1 cellular context compared by ENCODE assay signal in the genomic region with DNA sequence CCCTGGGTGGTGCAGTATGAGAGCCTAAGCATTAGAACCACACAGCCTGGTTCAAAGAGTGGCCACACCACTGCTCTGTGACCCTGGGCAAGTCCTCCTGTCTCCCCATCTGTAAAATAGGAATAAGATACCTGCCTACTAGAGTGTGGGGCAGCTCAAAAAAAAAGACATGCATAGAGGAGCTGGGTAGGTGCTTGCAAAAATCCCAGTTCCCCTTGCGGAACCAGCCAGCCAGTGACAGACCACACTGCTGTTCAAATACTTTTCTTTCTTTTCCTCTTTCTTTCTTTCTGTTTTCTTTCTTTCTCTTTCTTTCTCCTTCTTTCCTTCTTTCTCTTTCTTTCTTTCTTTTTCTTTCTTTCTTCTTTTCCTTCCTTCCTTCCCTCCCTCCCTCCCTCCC.
TF ChIP-seq lines count a peak whose summit lies in the region.

No MANE protein-coding gene starts in this region.

TF ChIP-seq in GM12878, 131 proteins besides CTCF, POLR2A, EP300 and RAD21 (continued from another document):
- TF ChIP-seq, protein P1, sequence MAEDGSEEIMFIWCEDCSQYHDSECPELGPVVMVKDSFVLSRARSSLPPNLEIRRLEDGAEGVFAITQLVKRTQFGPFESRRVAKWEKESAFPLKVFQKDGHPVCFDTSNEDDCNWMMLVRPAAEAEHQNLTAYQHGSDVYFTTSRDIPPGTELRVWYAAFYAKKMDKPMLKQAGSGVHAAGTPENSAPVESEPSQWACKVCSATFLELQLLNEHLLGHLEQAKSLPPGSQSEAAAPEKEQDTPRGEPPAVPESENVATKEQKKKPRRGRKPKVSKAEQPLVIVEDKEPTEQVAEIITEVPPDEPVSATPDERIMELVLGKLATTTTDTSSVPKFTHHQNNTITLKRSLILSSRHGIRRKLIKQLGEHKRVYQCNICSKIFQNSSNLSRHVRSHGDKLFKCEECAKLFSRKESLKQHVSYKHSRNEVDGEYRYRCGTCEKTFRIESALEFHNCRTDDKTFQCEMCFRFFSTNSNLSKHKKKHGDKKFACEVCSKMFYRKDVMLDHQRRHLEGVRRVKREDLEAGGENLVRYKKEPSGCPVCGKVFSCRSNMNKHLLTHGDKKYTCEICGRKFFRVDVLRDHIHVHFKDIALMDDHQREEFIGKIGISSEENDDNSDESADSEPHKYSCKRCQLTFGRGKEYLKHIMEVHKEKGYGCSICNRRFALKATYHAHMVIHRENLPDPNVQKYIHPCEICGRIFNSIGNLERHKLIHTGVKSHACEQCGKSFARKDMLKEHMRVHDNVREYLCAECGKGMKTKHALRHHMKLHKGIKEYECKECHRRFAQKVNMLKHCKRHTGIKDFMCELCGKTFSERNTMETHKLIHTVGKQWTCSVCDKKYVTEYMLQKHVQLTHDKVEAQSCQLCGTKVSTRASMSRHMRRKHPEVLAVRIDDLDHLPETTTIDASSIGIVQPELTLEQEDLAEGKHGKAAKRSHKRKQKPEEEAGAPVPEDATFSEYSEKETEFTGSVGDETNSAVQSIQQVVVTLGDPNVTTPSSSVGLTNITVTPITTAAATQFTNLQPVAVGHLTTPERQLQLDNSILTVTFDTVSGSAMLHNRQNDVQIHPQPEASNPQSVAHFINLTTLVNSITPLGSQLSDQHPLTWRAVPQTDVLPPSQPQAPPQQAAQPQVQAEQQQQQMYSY (CRISPR knock-in tag; IDR thresholded peaks at IDR 0.05), result no peak
